ENCODE assay signal across 14 cellular contexts in genomic region chr10:123958221-123958620, GRCh38.
DNase-seq lines count a peak whose midpoint lies in the region; ATAC-seq and TF ChIP-seq lines count a peak whose summit lies in the region.
"Had no signal": no experiment of that assay in that cellular context is flagged by ENCODE, and none has a peak within 500 bp of the region (broad histone marks: within the 10 kb centered on the region; RNA-seq: fewer than 3 reads in every experiment).

No MANE protein-coding gene starts in this region.

- H3K27ac Mint-ChIP-seq in osteocyte (ENCODE audit: unreplicated experiment): no peak overlapping the region
- H3K27ac Mint-ChIP-seq: CD8-positive, alpha-beta memory T cell had no signal

- no peaks in the 10 kb centered on the region for H3K4me1 Mint-ChIP-seq in osteocyte (ENCODE audit: unreplicated experiment)
- H3K4me1 Mint-ChIP-seq: CD8-positive, alpha-beta memory T cell had no signal

- WGBS in heart left ventricle, 4 donors: 22 to 47% (median 27%) methylated on average over 2 of the region's 2 CpGs
- 58 to 62% methylated on average over 2 of the region's 2 CpGs for WGBS in transverse colon (ENCODE audit: low coverage in 1 of 2), 2 donors

- no peaks in the 10 kb centered on the region for H3K9me3 Mint-ChIP-seq in osteocyte (ENCODE audit: unreplicated experiment)

- no peak for TF ChIP-seq POLR2A in heart left ventricle (IDR thresholded peaks at IDR 0.05)
- no peak for TF ChIP-seq POLR2A in transverse colon (IDR thresholded peaks at IDR 0.05)

- H3K9me3 ChIP-seq in right atrium auricular region (peaks cover 0 to 18% of the 10 kb centered on the region in 2 donors), heart left ventricle (peaks cover 0 to 19% (median 0%) of the 10 kb centered on the region in 12 donors), transverse colon (no peaks in the 10 kb centered on the region)
- H3K9me3 ChIP-seq: BLaER1 had no signal

- TF ChIP-seq CTCF in right atrium auricular region (IDR thresholded peaks at IDR 0.05): no peak
- TF ChIP-seq CTCF in heart left ventricle (IDR thresholded peaks at IDR 0.05): no peak
- no peak for TF ChIP-seq CTCF in osteocyte (IDR thresholded peaks at IDR 0.05)
- TF ChIP-seq CTCF in transverse colon (IDR thresholded peaks at IDR 0.05): no peak

- no peak overlapping the region for H3K4me3 Mint-ChIP-seq in osteocyte (ENCODE audit: unreplicated experiment)
- H3K4me3 Mint-ChIP-seq: CD8-positive, alpha-beta memory T cell had no signal

- intact Hi-C loops in heart left ventricle (cut with DNase I) (no loop called here), transverse colon (cut with DNase I; ENCODE audit: low total_unique reads) (no loop called here), posterior vena cava (cut with DNase I) (no loop called here)

- DNase-seq in right atrium auricular region (ENCODE audit: low spot score) (peak; percentile 7), heart left ventricle (no peak), islet precursor cell (peak; percentile 2), osteocyte (ENCODE audit: extremely low spot score, unreplicated experiment) (peak; percentile 17), transverse colon (no peak), posterior vena cava (ENCODE audit: low spot score) (no peak), ureter (ENCODE audit: low spot score) (no peak)
- DNase-seq in stimulated activated CD4-positive, alpha-beta T cell treated with anti-CD3 and anti-CD28 coated beads, Interleukin-4, amount 100 ng/mL, for 1 hour: no peak
- DNase-seq: AML-193; CD8-positive, alpha-beta memory T cell; DMS53 had no signal

- H3K4me1 ChIP-seq in right atrium auricular region (no peaks in the 10 kb centered on the region), heart left ventricle (no peaks in the 10 kb centered on the region), transverse colon (peaks cover 0 to 9% (median 6%) of the 10 kb centered on the region in 4 donors)
- H3K4me1 ChIP-seq: BLaER1 had no signal

- H3K4me3 ChIP-seq in right atrium auricular region (no peak overlapping the region), heart left ventricle (no peak overlapping the region), transverse colon (no peak overlapping the region)
- H3K4me3 ChIP-seq: BLaER1 had no signal

- H3K27ac ChIP-seq in right atrium auricular region (no peak overlapping the region), heart left ventricle (peak overlapping the region in 1 of 12 donors; percentile 76), transverse colon (peak overlapping the region in 3 of 4 donors; percentile 51 to 71 (median 52))
- H3K27ac ChIP-seq: 22Rv1, BLaER1 had no signal

- peaks cover 36% of the 10 kb centered on the region for H3K27me3 Mint-ChIP-seq in osteocyte (ENCODE audit: unreplicated experiment)

- no peaks in the 10 kb centered on the region for H3K36me3 Mint-ChIP-seq in osteocyte (ENCODE audit: unreplicated experiment)
- H3K36me3 Mint-ChIP-seq: CD8-positive, alpha-beta memory T cell had no signal

- no peaks in the 10 kb centered on the region for H3K27me3 ChIP-seq in right atrium auricular region
- H3K27me3 ChIP-seq in heart left ventricle: peaks cover 0 to 16% (median 3%) of the 10 kb centered on the region in 9 donors
- peaks cover 7% of the 10 kb centered on the region for H3K27me3 ChIP-seq in transverse colon
- H3K27me3 ChIP-seq: BLaER1 had no signal

- ATAC-seq in heart left ventricle: no peak
- ATAC-seq: HCT116 had no signal

- in situ Hi-C loops in transverse colon (cut with MboI; ENCODE audit: low pct_ligation_motif_present in 1 of 4, low pct_unique_long_range_greater_than_20kb in 1 of 4, low sequenced_read_pairs in 3 of 4): no loop called here

- no peak for TF ChIP-seq EP300 in transverse colon (IDR thresholded peaks at IDR 0.05; ENCODE audit: low read depth)

- no peaks in the 10 kb centered on the region for H3K36me3 ChIP-seq in right atrium auricular region
- no peaks in the 10 kb centered on the region for H3K36me3 ChIP-seq in heart left ventricle
- no peaks in the 10 kb centered on the region for H3K36me3 ChIP-seq in transverse colon
- H3K36me3 ChIP-seq: BLaER1 had no signal

Comparison
In these comparisons a context has a peak if more than half of its experiments do, and no peak if none do; other contexts are left out.
1. DNase-seq: peak in right atrium auricular region (single experiment), islet precursor cell (single experiment) and osteocyte (single experiment); none in heart left ventricle (0 of 5), transverse colon (single experiment), stimulated activated CD4-positive, alpha-beta T cell treated with anti-CD3 and anti-CD28 coated beads, Interleukin-4, amount 100 ng/mL, for 1 hour (single experiment), posterior vena cava (single experiment) and ureter (single experiment).
2. H3K27ac ChIP-seq: peak in transverse colon (3 of 4); none in right atrium auricular region (0 of 2).